9 cellular contexts compared by ENCODE assay signal in genomic region chr19:2047449-2048103, GRCh38. TPM values are rescaled to one million over a fixed set of nuclear protein-coding genes. Genes with fewer than 3 reads are reported as not detected.
DNase-seq lines count a peak whose midpoint lies in the region; ATAC-seq and TF ChIP-seq lines count a peak whose summit lies in the region.
"Had no signal": no experiment of that assay in that cellular context is flagged by ENCODE, and none has a peak within 500 bp of the region (broad histone marks: within the 10 kb centered on the region; RNA-seq: fewer than 3 reads in every experiment).

No MANE protein-coding gene starts in this region.

- H3K27ac Mint-ChIP-seq in glutamatergic neuron (ENCODE audit: unreplicated experiment) = no peak overlapping the region

- no peak for TF ChIP-seq CTCF in RWPE2 (IDR thresholded peaks at IDR 0.05; ENCODE audit: poor library complexity, severe bottlenecking)
- TF ChIP-seq CTCF in esophagus squamous epithelium (IDR thresholded peaks at IDR 0.05) = no peak
- no peak for TF ChIP-seq CTCF in GM10266 (IDR thresholded peaks at IDR 0.05; ENCODE audit: control insufficient read depth, insufficient read depth, low read depth, missing control alignments)
- no peak for TF ChIP-seq CTCF in glutamatergic neuron (IDR thresholded peaks at IDR 0.05; ENCODE audit: partially characterized antibody, unreplicated experiment)

- H3K36me3 ChIP-seq in RWPE2 (ENCODE audit: low read depth) = peaks cover 78% of the 10 kb centered on the region
- peaks cover 21 to 68% (median 31%) of the 10 kb centered on the region in 3 donors for H3K36me3 ChIP-seq in esophagus squamous epithelium
- H3K36me3 ChIP-seq in skeletal muscle satellite cell (ENCODE audit: insufficient read depth, low read length) = peaks cover 41% of the 10 kb centered on the region

- H3K4me2 ChIP-seq in skeletal muscle satellite cell (ENCODE audit: low read length) = peak overlapping the region; percentile 100

- H3K9me3 Mint-ChIP-seq in glutamatergic neuron (ENCODE audit: unreplicated experiment) = peaks cover 2% of the 10 kb centered on the region

- H3K9me3 ChIP-seq in RWPE2 (ENCODE audit: severe bottlenecking) (no peaks in the 10 kb centered on the region), esophagus squamous epithelium (no peaks in the 10 kb centered on the region), skeletal muscle satellite cell (replicated peaks; ENCODE audit: low read length) (no peaks in the 10 kb centered on the region)

- H3K36me3 Mint-ChIP-seq in glutamatergic neuron (ENCODE audit: unreplicated experiment) = no peaks in the 10 kb centered on the region

- WGBS in esophagus squamous epithelium, 2 donors = 32 to 54% methylated on average over 8 to 9 of the region's 22 CpGs

- H3K27me3 Mint-ChIP-seq in glutamatergic neuron (ENCODE audit: unreplicated experiment) = peaks cover 3% of the 10 kb centered on the region

- DNase-seq in RWPE2 (ENCODE audit: low spot score) (peak; percentile 79), esophagus squamous epithelium (lab: John Stamatoyannopoulos, UW) (no peak), NCI-H1694 (lab: John Stamatoyannopoulos, UW) (no peak), GM10266 (ENCODE audit: extremely low spot score) (no peak), glutamatergic neuron (no peak)
- DNase-seq: activated CD4-positive, alpha-beta T cell treated with anti-CD3 and anti-CD28 coated beads for 1 hour had no signal

- H3K27ac ChIP-seq in RWPE2 (ENCODE audit: poor library complexity, severe bottlenecking) (peak overlapping the region; percentile 83), esophagus squamous epithelium (peak overlapping the region; percentile 97 to 99 (median 99))

- peaks cover 3% of the 10 kb centered on the region for H3K4me1 Mint-ChIP-seq in glutamatergic neuron (ENCODE audit: low read depth, unreplicated experiment)

- H3K4me3 Mint-ChIP-seq in glutamatergic neuron (ENCODE audit: unreplicated experiment) = no peak overlapping the region

- no peak overlapping the region for H3K4me3 ChIP-seq in RWPE2 (ENCODE audit: severe bottlenecking)
- H3K4me3 ChIP-seq in esophagus squamous epithelium = peak overlapping the region; percentile 94 to 99 (median 98)
- no peak overlapping the region for H3K4me3 ChIP-seq in skeletal muscle satellite cell (ENCODE audit: low read length)

- no peak overlapping the region for H3K9ac ChIP-seq in skeletal muscle satellite cell (ENCODE audit: low read depth, low read length)

- H3K27me3 ChIP-seq in RWPE2 (ENCODE audit: insufficient read depth, poor library complexity, severe bottlenecking) (no peaks in the 10 kb centered on the region), esophagus squamous epithelium (no peaks in the 10 kb centered on the region), skeletal muscle satellite cell (ENCODE audit: control insufficient read depth, insufficient read depth, low read length) (no peaks in the 10 kb centered on the region)

- intact Hi-C loops in esophagus squamous epithelium (cut with DNase I) = no loop called here

- H3K4me1 ChIP-seq in RWPE2 (ENCODE audit: insufficient read depth, poor library complexity, severe bottlenecking) (peaks cover 48% of the 10 kb centered on the region), esophagus squamous epithelium (peaks cover 81 to 89% (median 83%) of the 10 kb centered on the region in 3 donors), skeletal muscle satellite cell (ENCODE audit: control insufficient read depth, insufficient read depth, low read length) (peaks cover 46% of the 10 kb centered on the region)

- ATAC-seq in GM18505 (IDR thresholded peaks at IDR 0.05; ENCODE audit: unreplicated experiment) = no peak
- ATAC-seq in RWPE2 (ENCODE audit: low read depth) = no peak
- no peak for ATAC-seq in HG03280 (IDR thresholded peaks at IDR 0.05; ENCODE audit: unreplicated experiment)

- TF ChIP-seq POLR2A in GM18505 (IDR thresholded peaks at IDR 0.05; ENCODE audit: borderline replicate concordance, extremely low read depth, insufficient read depth, insufficient read length) = peak; percentile 40
- no peak for TF ChIP-seq POLR2A in esophagus squamous epithelium (IDR thresholded peaks at IDR 0.05)

RNA-seq across cellular contexts. Expression of gene MKNK2, which starts 3.5 kb away (rescaled TPM):
- total RNA-seq in esophagus squamous epithelium (100 to 1,000 TPM; 147 to 300 (median 189) TPM), glutamatergic neuron (ENCODE audit: unreplicated experiment) (149 TPM)
- total RNA-seq in skeletal muscle satellite cell (2012; rRNA removed) = 58.8 and 84.7 TPM in 2 replicates

RNA-seq across cellular contexts. Expression of gene BTBD2, which starts 32.1 kb away (rescaled TPM):
- total RNA-seq in esophagus squamous epithelium = 10 to 100 TPM; 42.3 to 79.0 (median 63.8) TPM
- 58.6 and 59.8 TPM in 2 replicates for total RNA-seq in skeletal muscle satellite cell (2012; rRNA removed)
- 70.4 TPM for total RNA-seq in glutamatergic neuron (ENCODE audit: unreplicated experiment)

RNA-seq across cellular contexts. Expression of gene MOB3A, which starts 48.5 kb away (rescaled TPM):
- 10 to 100 TPM; 22.9 to 26.9 (median 23.6) TPM for total RNA-seq in esophagus squamous epithelium
- total RNA-seq in skeletal muscle satellite cell (2012; rRNA removed) = 56.0 and 59.8 TPM in 2 replicates
- total RNA-seq in glutamatergic neuron (ENCODE audit: unreplicated experiment) = 66.0 TPM

RNA-seq across cellular contexts. Expression of gene IZUMO4, which starts 49.1 kb away (rescaled TPM):
- 10 to 100 TPM in 1 of 4 donors, 1 to 10 TPM in 2, not detected in 1; 3.0 to 11.4 (median 3.2) TPM for total RNA-seq in esophagus squamous epithelium
- 2.3 and 3.3 TPM in 2 replicates for total RNA-seq in skeletal muscle satellite cell (2012; rRNA removed)
- total RNA-seq in glutamatergic neuron (ENCODE audit: unreplicated experiment) = 10.6 TPM

Comparison
In these comparisons a context has a peak if more than half of its experiments do, and no peak if none do; other contexts are left out.
1. H3K4me3 ChIP-seq: peak in esophagus squamous epithelium (4 of 4); none in RWPE2 (single experiment) and skeletal muscle satellite cell (single experiment).